ENCODE assay signal across 1 cellular context in genomic region chr12:58920102-58920955, GRCh38.
TF ChIP-seq lines count a peak whose summit lies in the region.

Gene LRIG3 (minus strand): TSS chr12:58920504. CDS start chr12:58920235, 269 bp downstream.

TF ChIP-seq in WTC11, 78 proteins besides CTCF, POLR2A, EP300 and RAD21 (continued from another document):
- TF ChIP-seq SOX15 (CRISPR knock-in tag; IDR thresholded peaks at IDR 0.05) (no peak), E2F4 (CRISPR knock-in tag; IDR thresholded peaks at IDR 0.05; ENCODE audit: borderline replicate concordance, low read depth) (0 out of 2 replicates have a peak, but pooled peaks have one; percentile 30), FOXP1 (CRISPR knock-in tag; IDR thresholded peaks at IDR 0.05; ENCODE audit: borderline replicate concordance) (peak; percentile 74; the same call in 1 of the 2 replicates), HMGXB4 (CRISPR knock-in tag; IDR thresholded peaks at IDR 0.05) (peak; percentile 79), ZNF423 (CRISPR knock-in tag; IDR thresholded peaks at IDR 0.05) (no peak), ZBTB21 (CRISPR knock-in tag; IDR thresholded peaks at IDR 0.05; ENCODE audit: borderline replicate concordance) (peak; percentile 24; the same call in 1 of the 2 replicates), E2F5 (CRISPR knock-in tag; IDR thresholded peaks at IDR 0.05) (peak; percentile 79), NFYB (CRISPR knock-in tag; conservative IDR thresholded peaks at IDR 0.05; ENCODE audit: low read depth) (peak; percentile 62), TEAD1 (CRISPR knock-in tag; IDR thresholded peaks at IDR 0.05) (0 out of 2 replicates have a peak, but pooled peaks have one; percentile 13), NFE2L1 (CRISPR knock-in tag; IDR thresholded peaks at IDR 0.05) (no peak), TP53 (CRISPR knock-in tag; IDR thresholded peaks at IDR 0.05) (peak; percentile 47; the same call in 1 of the 2 replicates), SP1 (CRISPR knock-in tag; conservative IDR thresholded peaks at IDR 0.05) (peak; percentile 19; the same call in 1 of the 2 replicates), MLX (CRISPR knock-in tag; IDR thresholded peaks at IDR 0.05) (no peak), ZNF232 (CRISPR knock-in tag; IDR thresholded peaks at IDR 0.05) (peak; percentile 64; the same call in 1 of the 2 replicates), CREB1 (CRISPR knock-in tag; IDR thresholded peaks at IDR 0.05) (peak; percentile 42; the same call in 1 of the 2 replicates), JAZF1 (CRISPR knock-in tag; IDR thresholded peaks at IDR 0.05) (no peak), ATF3 (CRISPR knock-in tag; conservative IDR thresholded peaks at IDR 0.05) (no peak), ATF2 (CRISPR knock-in tag; IDR thresholded peaks at IDR 0.05; ENCODE audit: borderline replicate concordance, low read depth) (no peak), NR1H2 (CRISPR knock-in tag; IDR thresholded peaks at IDR 0.05) (no peak), ZNF263 (CRISPR knock-in tag; IDR thresholded peaks at IDR 0.05; ENCODE audit: low read depth) (peak; percentile 39; the same call in 1 of the 2 replicates), PREB (CRISPR knock-in tag; IDR thresholded peaks at IDR 0.05; ENCODE audit: borderline replicate concordance) (0 out of 2 replicates have a peak, but pooled peaks have one; percentile 20), FOXK1 (CRISPR knock-in tag; IDR thresholded peaks at IDR 0.05) (peak; percentile 96), EMX1 (CRISPR knock-in tag; IDR thresholded peaks at IDR 0.05) (no peak), ZNF416 (CRISPR knock-in tag; IDR thresholded peaks at IDR 0.05) (no peak), KAT7 (CRISPR knock-in tag; IDR thresholded peaks at IDR 0.05; ENCODE audit: borderline replicate concordance) (no peak; the same call in 1 of the 2 replicates), ERG (CRISPR knock-in tag; IDR thresholded peaks at IDR 0.05) (no peak), RORB (CRISPR knock-in tag; IDR thresholded peaks at IDR 0.05) (no peak), USF2 (CRISPR knock-in tag; IDR thresholded peaks at IDR 0.05) (peak; percentile 94), CBFB (CRISPR knock-in tag; IDR thresholded peaks at IDR 0.05; ENCODE audit: low read depth) (0 out of 2 replicates have a peak, but pooled peaks have one; percentile 25)
